In the genomic region with DNA sequence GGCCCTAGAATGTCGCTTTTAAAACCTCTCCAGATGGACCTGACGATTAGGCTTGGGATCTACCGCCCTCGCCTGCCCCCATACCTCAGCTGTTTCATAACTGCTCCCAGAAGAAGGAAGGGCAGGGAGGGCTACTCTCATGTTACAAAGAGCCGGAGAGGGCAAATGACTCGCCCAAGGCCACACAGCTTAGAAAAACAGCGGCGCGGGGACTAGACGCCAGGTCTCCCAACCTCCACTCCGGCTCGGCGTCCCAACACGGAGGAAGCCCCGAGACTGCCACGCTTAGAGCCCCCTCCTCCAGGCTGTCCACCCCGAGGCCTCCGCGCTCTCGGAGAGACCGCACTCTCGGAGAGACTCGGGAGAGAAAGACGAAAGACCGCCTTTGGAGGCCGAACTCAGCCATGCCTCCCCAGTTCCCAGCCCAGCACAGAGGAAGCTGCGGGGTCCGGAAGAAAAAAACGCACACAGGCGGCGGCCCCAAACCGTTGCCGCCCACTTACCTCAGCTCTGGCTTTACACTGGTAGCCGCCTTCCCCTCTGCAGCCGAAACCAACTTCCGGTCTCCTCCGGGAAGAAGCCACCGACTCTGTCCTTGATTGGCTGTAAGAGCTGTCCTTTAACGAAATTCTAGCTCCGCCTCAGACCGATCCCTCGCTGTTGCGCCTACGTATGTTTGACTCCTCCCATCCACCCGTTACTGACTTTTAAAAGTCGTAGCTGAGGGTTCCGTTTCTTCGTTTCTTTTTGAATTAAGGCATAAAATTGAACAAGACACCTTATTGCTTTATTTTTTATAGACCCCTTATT, we compare ENCODE assay signal across 8 cellular contexts. TPM values are rescaled to one million over a fixed set of nuclear protein-coding genes. Genes with fewer than 3 reads are reported as not detected.
DNase-seq lines count a peak whose midpoint lies in the region; ATAC-seq and TF ChIP-seq lines count a peak whose summit lies in the region.

A gene with protein sequence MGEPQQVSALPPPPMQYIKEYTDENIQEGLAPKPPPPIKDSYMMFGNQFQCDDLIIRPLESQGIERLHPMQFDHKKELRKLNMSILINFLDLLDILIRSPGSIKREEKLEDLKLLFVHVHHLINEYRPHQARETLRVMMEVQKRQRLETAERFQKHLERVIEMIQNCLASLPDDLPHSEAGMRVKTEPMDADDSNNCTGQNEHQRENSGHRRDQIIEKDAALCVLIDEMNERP (minus strand): TSS at position 549 of the 810 bp plus-strand sequence. CDS start 3,434 bp downstream, outside the sequence.

- H3K27me3 Mint-ChIP-seq in chondrocyte (ENCODE audit: low read depth) = peaks cover 1% of the 10 kb centered on the region

- H3K4me3 ChIP-seq in kidney epithelial cell (ENCODE audit: low read depth, low read length) = peak within 1 kb of the TSS; percentile 86

- DNase-seq in AG20443 (ENCODE audit: low spot score) = peak; percentile 98
- peak; percentile 88 for DNase-seq in NCI-H510A (lab: John Stamatoyannopoulos, UW)
- peak; percentile 84 for DNase-seq in activated CD4-positive, alpha-beta T cell treated with anti-CD3 and anti-CD28 coated beads for 1 hour
- peak; percentile 94 for DNase-seq in chondrocyte (ENCODE audit: low spot score)
- peak; percentile 95 for DNase-seq in kidney epithelial cell (ENCODE audit: low read depth)
- DNase-seq in stimulated activated CD4-positive, alpha-beta T cell treated with anti-CD3 and anti-CD28 coated beads, Interleukin-15, amount 100 ng/mL, for 48 hours (ENCODE audit: low read depth in 2 of 2) = peak; percentile 89

- H3K4me3 Mint-ChIP-seq in chondrocyte (ENCODE audit: unreplicated experiment) = peak within 1 kb of the TSS; percentile 94

- H3K9me3 Mint-ChIP-seq in chondrocyte (ENCODE audit: low read depth) = no peaks in the 10 kb centered on the region

- peak; percentile 90 for TF ChIP-seq POLR2A in GM19099 (IDR thresholded peaks at IDR 0.05; ENCODE audit: extremely low read depth, insufficient read length, low read depth)

- ATAC-seq in HG03432 (IDR thresholded peaks at IDR 0.05; ENCODE audit: unreplicated experiment) = peak; percentile 99

- H3K4me1 Mint-ChIP-seq in chondrocyte (ENCODE audit: low read depth) = peaks cover 23% of the 10 kb centered on the region

- peaks cover 2% of the 10 kb centered on the region for H3K36me3 ChIP-seq in kidney epithelial cell (ENCODE audit: control insufficient read depth, insufficient read depth, low read length)

- no peak for TF ChIP-seq CTCF in chondrocyte (IDR thresholded peaks at IDR 0.05)
- TF ChIP-seq CTCF in kidney epithelial cell (IDR thresholded peaks at IDR 0.05; ENCODE audit: insufficient read depth, low read length, poor library complexity, severe bottlenecking) = no peak

- H3K27me3 ChIP-seq in kidney epithelial cell (ENCODE audit: control insufficient read depth, insufficient read depth, low read length) = no peaks in the 10 kb centered on the region

- peak within 1 kb of the TSS; percentile 99 for H3K27ac Mint-ChIP-seq in chondrocyte (ENCODE audit: unreplicated experiment)

- peaks cover 10% of the 10 kb centered on the region for H3K36me3 Mint-ChIP-seq in chondrocyte (ENCODE audit: low read depth)

RNA-seq across cellular contexts. Expression of the gene that starts here (rescaled TPM):
- total RNA-seq in chondrocyte (8.8 to 10.4 TPM (median 10.3 TPM) in 3 replicates), kidney epithelial cell (12.2 and 17.7 TPM in 2 replicates)

Comparison
In these comparisons a context has a peak if more than half of its experiments do, and no peak if none do; other contexts are left out.
1. Peak in every context shown above with its lines: DNase-seq, ATAC-seq and H3K4me3 ChIP-seq.